Comparison of ENCODE assay signal across 1 cellular context in genomic region chr9:136882109-136882946, GRCh38.
TF ChIP-seq lines count a peak whose summit lies in the region.

No MANE protein-coding gene starts in this region.

TF ChIP-seq in HepG2, 621 proteins besides CTCF, POLR2A, EP300 and RAD21 (continued from another document and continues in another):
- TF ChIP-seq ZBTB7B (CRISPR knock-in tag; IDR thresholded peaks at IDR 0.05) (peak; percentile 77), IKZF5 (CRISPR knock-in tag; IDR thresholded peaks at IDR 0.05) (peak; percentile 91; the same call in 1 of the 2 replicates), ZNF777 (CRISPR knock-in tag; IDR thresholded peaks at IDR 0.05) (peak; percentile 87), ZFP36L2 (CRISPR knock-in tag; IDR thresholded peaks at IDR 0.05) (no peak), ZIK1 (CRISPR knock-in tag; IDR thresholded peaks at IDR 0.05; ENCODE audit: borderline replicate concordance, low read depth) (no peak), HNRNPH1 (optimal IDR thresholded peaks at IDR 0.05; ENCODE audit: low read depth, low read length) (no peak), ZFP36 (IDR thresholded peaks at IDR 0.05; ENCODE audit: borderline replicate concordance, low read depth, low read length, partially characterized antibody) (no peak), ETV5 (CRISPR knock-in tag; IDR thresholded peaks at IDR 0.05; ENCODE audit: borderline replicate concordance) (peak; percentile 68), RXRA (CRISPR knock-in tag; IDR thresholded peaks at IDR 0.05) (peak; percentile 84), POGZ (CRISPR knock-in tag; IDR thresholded peaks at IDR 0.05) (no peak), CHCHD3 (CRISPR knock-in tag; IDR thresholded peaks at IDR 0.05) (no peak), SP5 (CRISPR knock-in tag; IDR thresholded peaks at IDR 0.05; ENCODE audit: borderline replicate concordance, low read depth) (peak; percentile 95), NR2F2 (IDR thresholded peaks at IDR 0.05; ENCODE audit: borderline replicate concordance, low read depth) (no peak), HOXA3 (CRISPR knock-in tag; IDR thresholded peaks at IDR 0.05) (peak; percentile 79; the same call in 1 of the 2 replicates), KAT8 (CRISPR knock-in tag; IDR thresholded peaks at IDR 0.05) (peak; percentile 76), ZNF83 (CRISPR knock-in tag; IDR thresholded peaks at IDR 0.05; ENCODE audit: borderline replicate concordance) (no peak), CREM (IDR thresholded peaks at IDR 0.05) (peak; percentile 60; the same call in 1 of the 2 replicates), CREM (CRISPR knock-in tag; IDR thresholded peaks at IDR 0.05) (no peak), PPARG (CRISPR knock-in tag; conservative IDR thresholded peaks at IDR 0.05) (peak; percentile 57), IRF2 (CRISPR knock-in tag; IDR thresholded peaks at IDR 0.05) (peak; percentile 95), KLF13 (CRISPR knock-in tag; IDR thresholded peaks at IDR 0.05) (no peak), RERE (CRISPR knock-in tag; IDR thresholded peaks at IDR 0.05; ENCODE audit: low read depth) (0 out of 2 replicates have a peak, but pooled peaks have one; percentile 14), ZSCAN22 (CRISPR knock-in tag; IDR thresholded peaks at IDR 0.05) (no peak), KAT7 (CRISPR knock-in tag; IDR thresholded peaks at IDR 0.05; ENCODE audit: borderline replicate concordance) (peak; percentile 72; the same call in 1 of the 2 replicates), ZFP62 (CRISPR knock-in tag; IDR thresholded peaks at IDR 0.05) (no peak), ZNF75D (CRISPR knock-in tag; IDR thresholded peaks at IDR 0.05; ENCODE audit: borderline replicate concordance) (no peak), REXO4 (CRISPR knock-in tag; IDR thresholded peaks at IDR 0.05; ENCODE audit: borderline replicate concordance) (no peak), NFYB (CRISPR knock-in tag; IDR thresholded peaks at IDR 0.05) (peak; percentile 65), POGK (CRISPR knock-in tag; conservative IDR thresholded peaks at IDR 0.05) (peak; percentile 40; the same call in 1 of the 2 replicates), ADNP (CRISPR knock-in tag; IDR thresholded peaks at IDR 0.05) (no peak), ZNF616 (CRISPR knock-in tag; IDR thresholded peaks at IDR 0.05; ENCODE audit: low read depth) (no peak), ZNF260 (CRISPR knock-in tag; IDR thresholded peaks at IDR 0.05; ENCODE audit: borderline replicate concordance, low read depth) (no peak), SNAPC2 (CRISPR knock-in tag; IDR thresholded peaks at IDR 0.05) (no peak), NPAS2 (CRISPR knock-in tag; IDR thresholded peaks at IDR 0.05; ENCODE audit: borderline replicate concordance) (no peak)
- TF ChIP-seq, protein P1, sequence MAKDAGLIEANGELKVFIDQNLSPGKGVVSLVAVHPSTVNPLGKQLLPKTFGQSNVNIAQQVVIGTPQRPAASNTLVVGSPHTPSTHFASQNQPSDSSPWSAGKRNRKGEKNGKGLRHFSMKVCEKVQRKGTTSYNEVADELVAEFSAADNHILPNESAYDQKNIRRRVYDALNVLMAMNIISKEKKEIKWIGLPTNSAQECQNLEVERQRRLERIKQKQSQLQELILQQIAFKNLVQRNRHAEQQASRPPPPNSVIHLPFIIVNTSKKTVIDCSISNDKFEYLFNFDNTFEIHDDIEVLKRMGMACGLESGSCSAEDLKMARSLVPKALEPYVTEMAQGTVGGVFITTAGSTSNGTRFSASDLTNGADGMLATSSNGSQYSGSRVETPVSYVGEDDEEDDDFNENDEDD (CRISPR knock-in tag; IDR thresholded peaks at IDR 0.05; ENCODE audit: borderline replicate concordance) = peak; percentile 65; the same call in 1 of the 2 replicates
- TF ChIP-seq, protein P2, sequence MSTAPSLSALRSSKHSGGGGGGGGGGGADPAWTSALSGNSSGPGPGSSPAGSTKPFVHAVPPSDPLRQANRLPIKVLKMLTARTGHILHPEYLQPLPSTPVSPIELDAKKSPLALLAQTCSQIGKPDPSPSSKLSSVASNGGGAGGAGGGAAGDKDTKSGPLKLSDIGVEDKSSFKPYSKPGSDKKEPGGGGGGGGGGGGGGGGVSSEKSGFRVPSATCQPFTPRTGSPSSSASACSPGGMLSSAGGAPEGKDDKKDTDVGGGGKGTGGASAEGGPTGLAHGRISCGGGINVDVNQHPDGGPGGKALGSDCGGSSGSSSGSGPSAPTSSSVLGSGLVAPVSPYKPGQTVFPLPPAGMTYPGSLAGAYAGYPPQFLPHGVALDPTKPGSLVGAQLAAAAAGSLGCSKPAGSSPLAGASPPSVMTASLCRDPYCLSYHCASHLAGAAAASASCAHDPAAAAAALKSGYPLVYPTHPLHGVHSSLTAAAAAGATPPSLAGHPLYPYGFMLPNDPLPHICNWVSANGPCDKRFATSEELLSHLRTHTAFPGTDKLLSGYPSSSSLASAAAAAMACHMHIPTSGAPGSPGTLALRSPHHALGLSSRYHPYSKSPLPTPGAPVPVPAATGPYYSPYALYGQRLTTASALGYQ (CRISPR knock-in tag; IDR thresholded peaks at IDR 0.05) = peak; percentile 57; the same call in 1 of the 2 replicates
- TF ChIP-seq, protein P3, sequence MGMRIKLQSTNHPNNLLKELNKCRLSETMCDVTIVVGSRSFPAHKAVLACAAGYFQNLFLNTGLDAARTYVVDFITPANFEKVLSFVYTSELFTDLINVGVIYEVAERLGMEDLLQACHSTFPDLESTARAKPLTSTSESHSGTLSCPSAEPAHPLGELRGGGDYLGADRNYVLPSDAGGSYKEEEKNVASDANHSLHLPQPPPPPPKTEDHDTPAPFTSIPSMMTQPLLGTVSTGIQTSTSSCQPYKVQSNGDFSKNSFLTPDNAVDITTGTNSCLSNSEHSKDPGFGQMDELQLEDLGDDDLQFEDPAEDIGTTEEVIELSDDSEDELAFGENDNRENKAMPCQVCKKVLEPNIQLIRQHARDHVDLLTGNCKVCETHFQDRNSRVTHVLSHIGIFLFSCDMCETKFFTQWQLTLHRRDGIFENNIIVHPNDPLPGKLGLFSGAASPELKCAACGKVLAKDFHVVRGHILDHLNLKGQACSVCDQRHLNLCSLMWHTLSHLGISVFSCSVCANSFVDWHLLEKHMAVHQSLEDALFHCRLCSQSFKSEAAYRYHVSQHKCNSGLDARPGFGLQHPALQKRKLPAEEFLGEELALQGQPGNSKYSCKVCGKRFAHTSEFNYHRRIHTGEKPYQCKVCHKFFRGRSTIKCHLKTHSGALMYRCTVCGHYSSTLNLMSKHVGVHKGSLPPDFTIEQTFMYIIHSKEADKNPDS (CRISPR knock-in tag; IDR thresholded peaks at IDR 0.05) = no peak
- TF ChIP-seq, protein P4, sequence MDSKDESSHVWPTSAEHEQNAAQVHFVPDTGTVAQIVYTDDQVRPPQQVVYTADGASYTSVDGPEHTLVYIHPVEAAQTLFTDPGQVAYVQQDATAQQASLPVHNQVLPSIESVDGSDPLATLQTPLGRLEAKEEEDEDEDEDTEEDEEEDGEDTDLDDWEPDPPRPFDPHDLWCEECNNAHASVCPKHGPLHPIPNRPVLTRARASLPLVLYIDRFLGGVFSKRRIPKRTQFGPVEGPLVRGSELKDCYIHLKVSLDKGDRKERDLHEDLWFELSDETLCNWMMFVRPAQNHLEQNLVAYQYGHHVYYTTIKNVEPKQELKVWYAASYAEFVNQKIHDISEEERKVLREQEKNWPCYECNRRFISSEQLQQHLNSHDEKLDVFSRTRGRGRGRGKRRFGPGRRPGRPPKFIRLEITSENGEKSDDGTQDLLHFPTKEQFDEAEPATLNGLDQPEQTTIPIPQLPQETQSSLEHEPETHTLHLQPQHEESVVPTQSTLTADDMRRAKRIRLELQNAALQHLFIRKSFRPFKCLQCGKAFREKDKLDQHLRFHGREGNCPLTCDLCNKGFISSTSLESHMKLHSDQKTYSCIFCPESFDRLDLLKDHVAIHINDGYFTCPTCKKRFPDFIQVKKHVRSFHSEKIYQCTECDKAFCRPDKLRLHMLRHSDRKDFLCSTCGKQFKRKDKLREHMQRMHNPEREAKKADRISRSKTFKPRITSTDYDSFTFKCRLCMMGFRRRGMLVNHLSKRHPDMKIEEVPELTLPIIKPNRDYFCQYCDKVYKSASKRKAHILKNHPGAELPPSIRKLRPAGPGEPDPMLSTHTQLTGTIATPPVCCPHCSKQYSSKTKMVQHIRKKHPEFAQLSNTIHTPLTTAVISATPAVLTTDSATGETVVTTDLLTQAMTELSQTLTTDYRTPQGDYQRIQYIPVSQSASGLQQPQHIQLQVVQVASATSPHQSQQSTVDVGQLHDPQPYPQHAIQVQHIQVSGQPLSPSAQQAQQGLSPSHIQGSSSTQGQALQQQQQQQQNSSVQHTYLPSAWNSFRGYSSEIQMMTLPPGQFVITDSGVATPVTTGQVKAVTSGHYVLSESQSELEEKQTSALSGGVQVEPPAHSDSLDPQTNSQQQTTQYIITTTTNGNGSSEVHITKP (CRISPR knock-in tag; IDR thresholded peaks at IDR 0.05; ENCODE audit: low read depth) = peak; percentile 42; the same call in 1 of the 2 replicates
